In the genomic region with DNA sequence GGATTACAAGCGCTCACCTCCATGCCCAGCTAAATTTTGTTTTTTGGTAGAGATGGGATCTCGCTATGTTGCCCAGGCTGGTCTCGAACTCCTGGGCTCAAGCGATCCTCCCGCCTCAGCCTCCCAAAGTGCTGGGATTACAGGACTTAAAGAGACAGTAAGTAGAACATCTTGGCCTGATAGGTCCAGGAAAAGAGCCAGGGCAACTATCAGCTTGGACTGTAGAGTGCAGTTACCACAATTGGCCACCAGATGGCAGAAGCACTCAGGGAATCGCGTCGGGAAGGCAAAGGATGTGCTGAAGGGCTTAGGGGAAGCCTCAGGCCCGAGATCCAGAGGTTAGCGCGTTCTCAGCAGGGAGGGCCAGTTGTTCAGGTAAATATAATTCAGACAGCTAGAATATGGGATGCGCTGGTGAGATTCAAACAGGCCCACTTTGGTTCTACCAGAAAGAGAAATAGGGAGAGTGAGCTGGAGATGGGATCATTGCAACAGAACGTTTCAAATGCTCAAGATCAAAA, we compare ENCODE assay signal across 1 cellular context.
TF ChIP-seq lines count a peak whose summit lies in the region.

No MANE protein-coding gene starts in this region.

TF ChIP-seq in HepG2, 621 proteins besides CTCF, POLR2A, EP300 and RAD21 (continued from another document):
- TF ChIP-seq ZBTB40 (IDR thresholded peaks at IDR 0.05) (no peak), ZBTB40 (CRISPR knock-in tag; IDR thresholded peaks at IDR 0.05) (no peak), MAZ (IDR thresholded peaks at IDR 0.05; ENCODE audit: borderline replicate concordance, low read depth, low read length) (no peak), MAZ (CRISPR knock-in tag; IDR thresholded peaks at IDR 0.05; ENCODE audit: low read depth) (0 out of 2 replicates have a peak, but pooled peaks have one; percentile 48), CBX5 (CRISPR knock-in tag; IDR thresholded peaks at IDR 0.05; ENCODE audit: borderline replicate concordance) (0 out of 2 replicates have a peak, but pooled peaks have one; percentile 43), KDM3A (CRISPR knock-in tag; IDR thresholded peaks at IDR 0.05; ENCODE audit: low read depth) (no peak), SP4 (CRISPR knock-in tag; IDR thresholded peaks at IDR 0.05) (0 out of 2 replicates have a peak, but pooled peaks have one; percentile 32), FOSL2 (CRISPR knock-in tag; IDR thresholded peaks at IDR 0.05) (0 out of 2 replicates have a peak, but pooled peaks have one; percentile 31), THAP11 (CRISPR knock-in tag; IDR thresholded peaks at IDR 0.05) (0 out of 2 replicates have a peak, but pooled peaks have one; percentile 23), ZNF382 (CRISPR knock-in tag; IDR thresholded peaks at IDR 0.05; ENCODE audit: borderline replicate concordance) (no peak), ZZZ3 (CRISPR knock-in tag; IDR thresholded peaks at IDR 0.05; ENCODE audit: borderline replicate concordance) (no peak), KDM6A (CRISPR knock-in tag; IDR thresholded peaks at IDR 0.05; ENCODE audit: low read depth) (no peak), TSC22D2 (CRISPR knock-in tag; IDR thresholded peaks at IDR 0.05; ENCODE audit: borderline replicate concordance) (0 out of 2 replicates have a peak, but pooled peaks have one; percentile 39), IRF2 (CRISPR knock-in tag; IDR thresholded peaks at IDR 0.05) (0 out of 2 replicates have a peak, but pooled peaks have one; percentile 37), THRA (CRISPR knock-in tag; IDR thresholded peaks at IDR 0.05; ENCODE audit: borderline replicate concordance) (0 out of 2 replicates have a peak, but pooled peaks have one; percentile 47), STAG1 (CRISPR knock-in tag; IDR thresholded peaks at IDR 0.05) (peak; percentile 100), KDM5B (CRISPR knock-in tag; IDR thresholded peaks at IDR 0.05; ENCODE audit: borderline replicate concordance) (peak; percentile 43; the same call in 1 of the 2 replicates), SRSF4 (IDR thresholded peaks at IDR 0.05; ENCODE audit: low read depth, low read length, poor library complexity, severe bottlenecking) (no peak), FOXA3 (CRISPR knock-in tag; IDR thresholded peaks at IDR 0.05) (peak; percentile 52; the same call in 1 of the 2 replicates), ZNF280D (CRISPR knock-in tag; IDR thresholded peaks at IDR 0.05) (no peak), U2AF1 (optimal IDR thresholded peaks at IDR 0.05; ENCODE audit: low read depth, low read length) (no peak), MIXL1 (CRISPR knock-in tag; IDR thresholded peaks at IDR 0.05) (peak; percentile 71; the same call in 1 of the 2 replicates), ATM (IDR thresholded peaks at IDR 0.05; ENCODE audit: borderline replicate concordance) (no peak)
- TF ChIP-seq, protein P1, sequence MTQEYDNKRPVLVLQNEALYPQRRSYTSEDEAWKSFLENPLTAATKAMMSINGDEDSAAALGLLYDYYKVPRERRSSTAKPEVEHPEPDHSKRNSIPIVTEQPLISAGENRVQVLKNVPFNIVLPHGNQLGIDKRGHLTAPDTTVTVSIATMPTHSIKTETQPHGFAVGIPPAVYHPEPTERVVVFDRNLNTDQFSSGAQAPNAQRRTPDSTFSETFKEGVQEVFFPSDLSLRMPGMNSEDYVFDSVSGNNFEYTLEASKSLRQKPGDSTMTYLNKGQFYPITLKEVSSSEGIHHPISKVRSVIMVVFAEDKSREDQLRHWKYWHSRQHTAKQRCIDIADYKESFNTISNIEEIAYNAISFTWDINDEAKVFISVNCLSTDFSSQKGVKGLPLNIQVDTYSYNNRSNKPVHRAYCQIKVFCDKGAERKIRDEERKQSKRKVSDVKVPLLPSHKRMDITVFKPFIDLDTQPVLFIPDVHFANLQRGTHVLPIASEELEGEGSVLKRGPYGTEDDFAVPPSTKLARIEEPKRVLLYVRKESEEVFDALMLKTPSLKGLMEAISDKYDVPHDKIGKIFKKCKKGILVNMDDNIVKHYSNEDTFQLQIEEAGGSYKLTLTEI (CRISPR knock-in tag; conservative IDR thresholded peaks at IDR 0.05): no peak
- TF ChIP-seq, protein P2, sequence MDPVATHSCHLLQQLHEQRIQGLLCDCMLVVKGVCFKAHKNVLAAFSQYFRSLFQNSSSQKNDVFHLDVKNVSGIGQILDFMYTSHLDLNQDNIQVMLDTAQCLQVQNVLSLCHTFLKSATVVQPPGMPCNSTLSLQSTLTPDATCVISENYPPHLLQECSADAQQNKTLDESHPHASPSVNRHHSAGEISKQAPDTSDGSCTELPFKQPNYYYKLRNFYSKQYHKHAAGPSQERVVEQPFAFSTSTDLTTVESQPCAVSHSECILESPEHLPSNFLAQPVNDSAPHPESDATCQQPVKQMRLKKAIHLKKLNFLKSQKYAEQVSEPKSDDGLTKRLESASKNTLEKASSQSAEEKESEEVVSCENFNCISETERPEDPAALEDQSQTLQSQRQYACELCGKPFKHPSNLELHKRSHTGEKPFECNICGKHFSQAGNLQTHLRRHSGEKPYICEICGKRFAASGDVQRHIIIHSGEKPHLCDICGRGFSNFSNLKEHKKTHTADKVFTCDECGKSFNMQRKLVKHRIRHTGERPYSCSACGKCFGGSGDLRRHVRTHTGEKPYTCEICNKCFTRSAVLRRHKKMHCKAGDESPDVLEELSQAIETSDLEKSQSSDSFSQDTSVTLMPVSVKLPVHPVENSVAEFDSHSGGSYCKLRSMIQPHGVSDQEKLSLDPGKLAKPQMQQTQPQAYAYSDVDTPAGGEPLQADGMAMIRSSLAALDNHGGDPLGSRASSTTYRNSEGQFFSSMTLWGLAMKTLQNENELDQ (CRISPR knock-in tag; IDR thresholded peaks at IDR 0.05; ENCODE audit: borderline replicate concordance): peak; percentile 48; the same call in 1 of the 2 replicates
- TF ChIP-seq, protein P3, sequence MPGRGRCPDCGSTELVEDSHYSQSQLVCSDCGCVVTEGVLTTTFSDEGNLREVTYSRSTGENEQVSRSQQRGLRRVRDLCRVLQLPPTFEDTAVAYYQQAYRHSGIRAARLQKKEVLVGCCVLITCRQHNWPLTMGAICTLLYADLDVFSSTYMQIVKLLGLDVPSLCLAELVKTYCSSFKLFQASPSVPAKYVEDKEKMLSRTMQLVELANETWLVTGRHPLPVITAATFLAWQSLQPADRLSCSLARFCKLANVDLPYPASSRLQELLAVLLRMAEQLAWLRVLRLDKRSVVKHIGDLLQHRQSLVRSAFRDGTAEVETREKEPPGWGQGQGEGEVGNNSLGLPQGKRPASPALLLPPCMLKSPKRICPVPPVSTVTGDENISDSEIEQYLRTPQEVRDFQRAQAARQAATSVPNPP (CRISPR knock-in tag; IDR thresholded peaks at IDR 0.05): no peak
- TF ChIP-seq, protein P4, sequence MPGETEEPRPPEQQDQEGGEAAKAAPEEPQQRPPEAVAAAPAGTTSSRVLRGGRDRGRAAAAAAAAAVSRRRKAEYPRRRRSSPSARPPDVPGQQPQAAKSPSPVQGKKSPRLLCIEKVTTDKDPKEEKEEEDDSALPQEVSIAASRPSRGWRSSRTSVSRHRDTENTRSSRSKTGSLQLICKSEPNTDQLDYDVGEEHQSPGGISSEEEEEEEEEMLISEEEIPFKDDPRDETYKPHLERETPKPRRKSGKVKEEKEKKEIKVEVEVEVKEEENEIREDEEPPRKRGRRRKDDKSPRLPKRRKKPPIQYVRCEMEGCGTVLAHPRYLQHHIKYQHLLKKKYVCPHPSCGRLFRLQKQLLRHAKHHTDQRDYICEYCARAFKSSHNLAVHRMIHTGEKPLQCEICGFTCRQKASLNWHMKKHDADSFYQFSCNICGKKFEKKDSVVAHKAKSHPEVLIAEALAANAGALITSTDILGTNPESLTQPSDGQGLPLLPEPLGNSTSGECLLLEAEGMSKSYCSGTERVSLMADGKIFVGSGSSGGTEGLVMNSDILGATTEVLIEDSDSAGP (CRISPR knock-in tag; IDR thresholded peaks at IDR 0.05; ENCODE audit: borderline replicate concordance): peak; percentile 76; the same call in 1 of the 2 replicates
